18 cellular contexts compared by ENCODE assay signal in genomic region chr3:74413547-74414241, GRCh38.
A peak's percentile ranks its signal among the peaks of the same experiment; 100 is the strongest.
DNase-seq lines count a peak whose midpoint lies in the region; ATAC-seq, FAIRE-seq and TF ChIP-seq lines count a peak whose summit lies in the region.
"Had no signal": no experiment of that assay in that cellular context is flagged by ENCODE, and none has a peak within 500 bp of the region (broad histone marks: within the 10 kb centered on the region; RNA-seq: fewer than 3 reads in every experiment).

No MANE protein-coding gene starts in this region.

- H2BK5ac ChIP-seq in H1 (ENCODE audit: low read depth, low read length) = no peak overlapping the region

- H3K9ac ChIP-seq in H1 (replicated peaks in 1 of 4; ENCODE audit: extremely low read depth in 1 of 4, low read depth in 3 of 4, low read length in 3 of 4) = no peak overlapping the region
- H3K9ac ChIP-seq in neural progenitor cell = no peak overlapping the region

- no peaks in the 10 kb centered on the region for H3K79me1 ChIP-seq in H1 (ENCODE audit: low read depth, low read length)

- no peak overlapping the region for H3K4me3 ChIP-seq in H1 (ENCODE audit: extremely low read depth in 1 of 4, insufficient read depth in 2 of 4, low read depth in 3 of 4, low read length in 4 of 4)
- H3K4me3 ChIP-seq in neural progenitor cell = no peak overlapping the region

- H3K4me1 Mint-ChIP-seq in neural progenitor cell = peaks cover 4% of the 10 kb centered on the region
- H3K4me1 Mint-ChIP-seq: CD4-positive, alpha-beta memory T cell had no signal

- TF ChIP-seq RAD21 in H1 (IDR thresholded peaks at IDR 0.05 in 1 of 2, conservative IDR thresholded peaks at IDR 0.05 in 1 of 2; ENCODE audit: low read depth in 2 of 2, low read length in 2 of 2) = no peak

- TF ChIP-seq EP300 in H1 (IDR thresholded peaks at IDR 0.05; ENCODE audit: borderline replicate concordance in 1 of 2, low read depth in 2 of 2, low read length in 2 of 2) = no peak

- H2BK120ac ChIP-seq in H1 (replicated peaks; ENCODE audit: low read depth, low read length) = no peak overlapping the region

- TF ChIP-seq CTCF in H1 (IDR thresholded peaks at IDR 0.05; ENCODE audit: control extremely low read depth in 1 of 3, insufficient read depth in 1 of 3, low read depth in 1 of 3, low read length in 3 of 3) (no peak), neural progenitor cell (IDR thresholded peaks at IDR 0.05) (no peak)

- no peaks in the 10 kb centered on the region for H3K36me3 ChIP-seq in H1 (ENCODE audit: control insufficient read depth in 2 of 4, insufficient read depth in 4 of 4, low read length in 3 of 4)
- no peaks in the 10 kb centered on the region for H3K36me3 ChIP-seq in neural progenitor cell

- H4K8ac ChIP-seq in H1 (ENCODE audit: extremely low read depth, insufficient read depth, low read length) = no peak overlapping the region

- no peak overlapping the region for H3K56ac ChIP-seq in H1 (replicated peaks; ENCODE audit: insufficient read length, low read depth, low read length)

- no peak overlapping the region for H4K5ac ChIP-seq in H1 (ENCODE audit: insufficient read length, low read depth, low read length)

- H3K36me3 Mint-ChIP-seq in neural progenitor cell = no peaks in the 10 kb centered on the region
- H3K36me3 Mint-ChIP-seq: CD4-positive, alpha-beta memory T cell had no signal

- H3K27me3 Mint-ChIP-seq in neural progenitor cell (ENCODE audit: insufficient read depth, low read depth) = no peaks in the 10 kb centered on the region
- H3K27me3 Mint-ChIP-seq: CD4-positive, alpha-beta memory T cell had no signal

- intact Hi-C loops in left colon (cut with DNase I, micrococcal nuclease) = no loop called here

- H4K20me1 ChIP-seq in H1 (replicated peaks in 1 of 2; ENCODE audit: control insufficient read depth in 1 of 2, insufficient read depth in 2 of 2, low read length in 2 of 2) (no peaks in the 10 kb centered on the region), neural progenitor cell (ENCODE audit: low read depth) (no peaks in the 10 kb centered on the region)

- no peak overlapping the region for H3K14ac ChIP-seq in H1 (ENCODE audit: insufficient read length)

- no peak overlapping the region for H2BK20ac ChIP-seq in H1 (ENCODE audit: low read length)

- no peak overlapping the region for H3K4me2 ChIP-seq in H1 (ENCODE audit: insufficient read depth in 1 of 2, low read depth in 2 of 2, low read length in 2 of 2)
- no peak overlapping the region for H3K4me2 ChIP-seq in neural progenitor cell

- H3K27ac ChIP-seq in H1 (ENCODE audit: low read depth, low read length) (no peak overlapping the region), neural progenitor cell (no peak overlapping the region)

- H3K27me3 ChIP-seq in H1 (replicated peaks in 1 of 4; ENCODE audit: control insufficient read depth in 3 of 4, extremely low read depth in 1 of 4, insufficient read depth in 3 of 4, low read length in 3 of 4) (no peaks in the 10 kb centered on the region), neural progenitor cell (no peaks in the 10 kb centered on the region)

- H2AFZ ChIP-seq in H1 (ENCODE audit: low read length) (0 out of 2 replicates have a peak overlapping the region, but pooled peaks have one; percentile 78), neural progenitor cell (replicated peaks) (peak overlapping the region; percentile 46)

- no peak overlapping the region for H3K23ac ChIP-seq in H1 (ENCODE audit: insufficient read length)

- H3K79me2 ChIP-seq in H1 (ENCODE audit: control insufficient read depth in 1 of 2, insufficient read depth in 2 of 2, low read length in 2 of 2) (no peaks in the 10 kb centered on the region), neural progenitor cell (ENCODE audit: low read depth) (no peaks in the 10 kb centered on the region)

- H3K4me1 ChIP-seq in H1 (replicated peaks in 1 of 4; ENCODE audit: control insufficient read depth in 3 of 4, insufficient read depth in 4 of 4, low read length in 3 of 4) (peaks cover 0 to 3% (median 0%) of the 10 kb centered on the region in 4 experiments; a peak in 2 of 7 replicates), neural progenitor cell (no peaks in the 10 kb centered on the region)

- H3K27ac Mint-ChIP-seq in neural progenitor cell = no peak overlapping the region
- H3K27ac Mint-ChIP-seq: CD4-positive, alpha-beta memory T cell had no signal

- POLR2A ChIA-PET in H1 (lab: Charles Lee; ENCODE audit: partially characterized antibody) = no interaction called here

- peak; percentile 37 for ATAC-seq in left colon
- ATAC-seq in GM21825 (IDR thresholded peaks at IDR 0.05; ENCODE audit: unreplicated experiment) = no peak
- no peak for ATAC-seq in GM21576 (IDR thresholded peaks at IDR 0.05; ENCODE audit: unreplicated experiment)

- no peak overlapping the region for H4K91ac ChIP-seq in H1 (replicated peaks; ENCODE audit: insufficient read length, low read length)

- H3K18ac ChIP-seq in H1 (ENCODE audit: extremely low read depth, low read length) = peak overlapping the region; percentile 21; the same call in 1 of the 2 replicates

- H3K4ac ChIP-seq in H1 (replicated peaks; ENCODE audit: insufficient read length, low read depth, low read length) = no peak overlapping the region

- no peak overlapping the region for H3K4me3 Mint-ChIP-seq in neural progenitor cell
- H3K4me3 Mint-ChIP-seq: CD4-positive, alpha-beta memory T cell had no signal

- H3K9me3 Mint-ChIP-seq in neural progenitor cell = no peaks in the 10 kb centered on the region

- no peak for FAIRE-seq in H1 (lab: Jason Lieb, UNC)
- FAIRE-seq: GM12891, GM18507 had no signal

- 55% methylated on average over 3 of the region's 3 CpGs; no CpG with 5 or more reads in 1 of the 2 experiments for WGBS in H1 (ENCODE audit: extremely low coverage in 1 of 2, insufficient coverage in 1 of 2, insufficient read length in 1 of 2, insufficient replicate concordance in 2 of 2, low coverage in 1 of 2, low lambda C conversion rate in 2 of 2, missing lambda C conversion rate in 1 of 2), 2 experiments

- no peaks in the 10 kb centered on the region for H3K9me3 ChIP-seq in H1 (ENCODE audit: insufficient read depth in 2 of 2, low read depth in 1 of 2, low read length in 1 of 2)
- no peaks in the 10 kb centered on the region for H3K9me3 ChIP-seq in neural progenitor cell (ENCODE audit: low read depth)

- CTCF ChIA-PET in H1 (lab: Charles Lee; ENCODE audit: partially characterized antibody) = interaction anchor here (0.6 kb wide), 1 partner anchor 50 kb away, joined by 3 read pairs; no protein-coding TSS in a partner anchor

- no peak for TF ChIP-seq POLR2A in H1 (IDR thresholded peaks at IDR 0.05; ENCODE audit: control extremely low read depth in 1 of 2, low read depth in 2 of 2, low read length in 2 of 2)

- no peak overlapping the region for H2AK5ac ChIP-seq in H1 (ENCODE audit: low read depth, low read length)

- no peak overlapping the region; the same call in 1 of the 2 replicates for H2BK12ac ChIP-seq in H1 (ENCODE audit: low read depth, low read length)

- H3K23me2 ChIP-seq in H1 (ENCODE audit: low read depth, low read length) = no peaks in the 10 kb centered on the region

- DNase-seq in H1 (ENCODE audit: low read depth in 1 of 2, low spot score in 2 of 2) (no peak), left colon (no peak), neural progenitor cell (ENCODE audit: low spot score) (no peak)
- DNase-seq in stimulated activated CD4-positive, alpha-beta T cell treated with anti-CD3 and anti-CD28 coated beads, Interleukin-15, amount 100 ng/mL, for 24 hours = no peak
- DNase-seq: C1 segment of cervical spinal cord; Calu3; CD4-positive, alpha-beta memory T cell; COR-L47; DMS53; DMS79 treated with DMSO at 0.1 percent for 48 hours; GF-D8; GOT3; H7; HCEC 1CT had no signal

- no peaks in the 10 kb centered on the region for H3F3A ChIP-seq in neural progenitor cell (ENCODE audit: low read depth)

- no peak overlapping the region for H2BK15ac ChIP-seq in H1 (ENCODE audit: low read length)

TF ChIP-seq in H1, 55 proteins besides CTCF, POLR2A, EP300 and RAD21 (continues in another document):
- TF ChIP-seq USF2 (IDR thresholded peaks at IDR 0.05; ENCODE audit: low read length) = no peak
- no peak for TF ChIP-seq NRF1 (IDR thresholded peaks at IDR 0.05; ENCODE audit: low read depth, low read length)
- TF ChIP-seq HDAC2 (IDR thresholded peaks at IDR 0.05; ENCODE audit: borderline replicate concordance in 1 of 2, low read depth in 2 of 2, low read length in 2 of 2) = no peak
- no peak for TF ChIP-seq CHD1 (IDR thresholded peaks at IDR 0.05; ENCODE audit: low read depth, low read length)
- no peak for TF ChIP-seq MAFK (IDR thresholded peaks at IDR 0.05; ENCODE audit: low read depth, low read length)
- TF ChIP-seq BACH1 (IDR thresholded peaks at IDR 0.05; ENCODE audit: low read length) = no peak
- no peak for TF ChIP-seq RNF2 (IDR thresholded peaks at IDR 0.05; ENCODE audit: borderline replicate concordance, low read depth, low read length, missing control alignments, poor library complexity, severe bottlenecking)
- no peak for TF ChIP-seq EZH2 (IDR thresholded peaks at IDR 0.05; ENCODE audit: low read depth, low read length, severe bottlenecking)
